10 cellular contexts compared by ENCODE assay signal in the genomic region with DNA sequence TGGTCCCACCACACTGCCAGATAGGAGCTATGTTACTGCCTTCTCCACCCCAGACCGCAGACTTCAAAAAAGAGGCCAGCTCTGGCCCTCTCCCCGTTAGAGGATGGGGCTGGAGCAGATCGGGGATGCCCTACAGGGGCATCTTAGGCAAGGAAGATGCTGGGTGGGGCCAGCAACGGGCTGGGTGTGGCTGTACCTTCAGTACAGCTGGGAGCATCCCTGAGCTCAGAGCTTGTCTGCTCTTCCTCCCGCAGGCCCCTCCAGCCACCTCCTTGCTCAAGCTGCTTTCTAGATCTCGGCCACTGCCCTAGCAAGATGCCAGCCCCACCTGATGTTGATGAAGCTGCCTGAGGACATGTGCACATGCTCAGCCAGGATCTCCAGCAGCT. TPM values are rescaled to one million over a fixed set of nuclear protein-coding genes. Genes with fewer than 3 reads are reported as not detected.
A peak's percentile ranks its signal among the peaks of the same experiment; 100 is the strongest.
DNase-seq lines count a peak whose midpoint lies in the region; ATAC-seq and TF ChIP-seq lines count a peak whose summit lies in the region.
"Had no signal": no experiment of that assay in that cellular context is flagged by ENCODE, and none has a peak within 500 bp of the region (broad histone marks: within the 10 kb centered on the region; RNA-seq: fewer than 3 reads in every experiment).

No MANE protein-coding gene starts in this region.

- H3K9me3 Mint-ChIP-seq in activated CD4-positive, alpha-beta T cell treated with anti-CD3 and anti-CD28 coated beads for 36 hours (ENCODE audit: low read depth) = no peaks in the 10 kb centered on the region
- H3K9me3 Mint-ChIP-seq in WTC11 (peaks cover 5% of the 10 kb centered on the region; the same call in 1 of the 2 replicates), neural progenitor cell (no peaks in the 10 kb centered on the region)

- H3K4me1 ChIP-seq in neural progenitor cell = peaks cover 21% of the 10 kb centered on the region

- H3K4me3 ChIP-seq in neural progenitor cell = no peak overlapping the region
- H3K4me3 ChIP-seq: MG63 had no signal

- peak overlapping the region; percentile 50 for H3K4me2 ChIP-seq in neural progenitor cell

- CTCF ChIA-PET in activated CD4-positive, alpha-beta T cell treated with anti-CD3 and anti-CD28 coated beads for 36 hours (lab: Charles Lee) = interaction anchor here (0.6 to 12.9 kb wide), 19 partner anchors 9 to 226 kb away, joined by 3 to 257 read pairs (median 4); a partner anchor contains a TSS
- CTCF ChIA-PET in WTC11 (lab: Charles Lee) = interaction anchor here (0.6 to 3.5 kb wide), 29 partner anchors 9 to 269 kb away, joined by 3 to 21 read pairs (median 4); a partner anchor contains a TSS

- peaks cover 6% of the 10 kb centered on the region for H3F3A ChIP-seq in neural progenitor cell (ENCODE audit: low read depth)

- DNase-seq in activated CD4-positive, alpha-beta T cell treated with anti-CD3 and anti-CD28 coated beads for 36 hours = no peak
- DNase-seq in activated CD4-positive, alpha-beta T cell treated with anti-CD3 and anti-CD28 coated beads, Interleukin-2, amount 50 U/mL, for 4 hours = no peak
- DNase-seq in D341Med (ENCODE audit: low spot score) = peak; percentile 16
- no peak for DNase-seq in WTC11 (ENCODE audit: low spot score)
- no peak for DNase-seq in neural progenitor cell (ENCODE audit: low spot score)
- DNase-seq in NOMO-1 treated with dmso at 0.1 percent for 144 hours (lab: John Stamatoyannopoulos, UW; ENCODE audit: unreplicated experiment) = no peak

- no peaks in the 10 kb centered on the region for H3K36me3 ChIP-seq in neural progenitor cell
- H3K36me3 ChIP-seq: MG63 had no signal

- intact Hi-C loops in activated CD4-positive, alpha-beta T cell treated with anti-CD3 and anti-CD28 coated beads for 36 hours (cut with DNase I, micrococcal nuclease) = loop anchor here (5.0 kb wide), 3 partner anchors 122 to 243 kb away; a partner anchor contains a TSS

- POLR2A ChIA-PET in activated CD4-positive, alpha-beta T cell treated with anti-CD3 and anti-CD28 coated beads for 36 hours (lab: Charles Lee) = no interaction called here
- POLR2A ChIA-PET in WTC11 (lab: Charles Lee) = no interaction called here

- ATAC-seq in activated CD4-positive, alpha-beta T cell treated with anti-CD3 and anti-CD28 coated beads for 36 hours = no peak
- no peak for ATAC-seq in WTC11
- no peak for ATAC-seq in HG02981 (IDR thresholded peaks at IDR 0.05; ENCODE audit: unreplicated experiment)
- no peak for ATAC-seq in GM18858 (IDR thresholded peaks at IDR 0.05; ENCODE audit: unreplicated experiment)

- peaks cover 55% of the 10 kb centered on the region for H3K27me3 ChIP-seq in neural progenitor cell

- H3K4me3 Mint-ChIP-seq in activated CD4-positive, alpha-beta T cell treated with anti-CD3 and anti-CD28 coated beads for 36 hours = peak overlapping the region; percentile 59
- peak overlapping the region; percentile 51 for H3K4me3 Mint-ChIP-seq in WTC11
- peak overlapping the region; percentile 64 for H3K4me3 Mint-ChIP-seq in neural progenitor cell

- H3K79me2 ChIP-seq in neural progenitor cell (ENCODE audit: low read depth) = no peaks in the 10 kb centered on the region

- TF ChIP-seq CTCF in WTC11 (IDR thresholded peaks at IDR 0.05) = no peak
- TF ChIP-seq CTCF in neural progenitor cell (IDR thresholded peaks at IDR 0.05) = no peak

- H2AFZ ChIP-seq in neural progenitor cell (replicated peaks) = no peak overlapping the region

- H4K20me1 ChIP-seq in neural progenitor cell (ENCODE audit: low read depth) = no peaks in the 10 kb centered on the region

- no peak overlapping the region for H3K27ac ChIP-seq in neural progenitor cell
- H3K27ac ChIP-seq: 22Rv1 had no signal

- H3K27ac Mint-ChIP-seq in activated CD4-positive, alpha-beta T cell treated with anti-CD3 and anti-CD28 coated beads for 36 hours = peak overlapping the region; percentile 29
- no peak overlapping the region for H3K27ac Mint-ChIP-seq in WTC11
- no peak overlapping the region for H3K27ac Mint-ChIP-seq in neural progenitor cell

- H3K9ac ChIP-seq in neural progenitor cell = no peak overlapping the region

- peaks cover 17% of the 10 kb centered on the region for H3K4me1 Mint-ChIP-seq in activated CD4-positive, alpha-beta T cell treated with anti-CD3 and anti-CD28 coated beads for 36 hours
- H3K4me1 Mint-ChIP-seq in WTC11 (peaks cover 19% of the 10 kb centered on the region), neural progenitor cell (peaks cover 26% of the 10 kb centered on the region)

- H3K9me3 ChIP-seq in neural progenitor cell (ENCODE audit: low read depth) = no peaks in the 10 kb centered on the region
- H3K9me3 ChIP-seq: MG63 had no signal

- peaks cover 18% of the 10 kb centered on the region for H3K27me3 Mint-ChIP-seq in activated CD4-positive, alpha-beta T cell treated with anti-CD3 and anti-CD28 coated beads for 36 hours
- peaks cover 75% of the 10 kb centered on the region for H3K27me3 Mint-ChIP-seq in WTC11 (ENCODE audit: low read depth)
- H3K27me3 Mint-ChIP-seq in neural progenitor cell (ENCODE audit: insufficient read depth, low read depth) = peaks cover 11% of the 10 kb centered on the region

- H3K36me3 Mint-ChIP-seq in activated CD4-positive, alpha-beta T cell treated with anti-CD3 and anti-CD28 coated beads for 36 hours (ENCODE audit: low read depth) = no peaks in the 10 kb centered on the region
- H3K36me3 Mint-ChIP-seq in WTC11 = no peaks in the 10 kb centered on the region
- no peaks in the 10 kb centered on the region for H3K36me3 Mint-ChIP-seq in neural progenitor cell

TF ChIP-seq in WTC11, 78 proteins besides CTCF, POLR2A, EP300 and RAD21:
- TF ChIP-seq SMAD3 (CRISPR knock-in tag; IDR thresholded peaks at IDR 0.05; ENCODE audit: borderline replicate concordance) (no peak), MXD4 (CRISPR knock-in tag; IDR thresholded peaks at IDR 0.05; ENCODE audit: borderline replicate concordance) (no peak), TCF7 (CRISPR knock-in tag; IDR thresholded peaks at IDR 0.05; ENCODE audit: low read depth) (no peak), KAT7 (CRISPR knock-in tag; IDR thresholded peaks at IDR 0.05; ENCODE audit: borderline replicate concordance) (no peak), JUN (CRISPR knock-in tag; IDR thresholded peaks at IDR 0.05) (no peak), ELF4 (CRISPR knock-in tag; IDR thresholded peaks at IDR 0.05; ENCODE audit: low read depth) (no peak), ZNF138 (CRISPR knock-in tag; conservative IDR thresholded peaks at IDR 0.05) (no peak), ETV6 (CRISPR knock-in tag; IDR thresholded peaks at IDR 0.05) (no peak)
- TF ChIP-seq, protein P1, sequence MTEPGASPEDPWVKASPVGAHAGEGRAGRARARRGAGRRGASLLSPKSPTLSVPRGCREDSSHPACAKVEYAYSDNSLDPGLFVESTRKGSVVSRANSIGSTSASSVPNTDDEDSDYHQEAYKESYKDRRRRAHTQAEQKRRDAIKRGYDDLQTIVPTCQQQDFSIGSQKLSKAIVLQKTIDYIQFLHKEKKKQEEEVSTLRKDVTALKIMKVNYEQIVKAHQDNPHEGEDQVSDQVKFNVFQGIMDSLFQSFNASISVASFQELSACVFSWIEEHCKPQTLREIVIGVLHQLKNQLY (CRISPR knock-in tag; IDR thresholded peaks at IDR 0.05) = no peak
- TF ChIP-seq, protein P2, sequence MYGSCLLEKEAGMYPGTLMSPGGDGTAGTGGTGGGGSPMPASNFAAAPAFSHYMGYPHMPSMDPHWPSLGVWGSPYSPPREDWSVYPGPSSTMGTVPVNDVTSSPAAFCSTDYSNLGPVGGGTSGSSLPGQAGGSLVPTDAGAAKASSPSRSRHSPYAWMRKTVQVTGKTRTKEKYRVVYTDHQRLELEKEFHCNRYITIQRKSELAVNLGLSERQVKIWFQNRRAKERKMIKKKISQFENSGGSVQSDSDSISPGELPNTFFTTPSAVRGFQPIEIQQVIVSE (CRISPR knock-in tag; IDR thresholded peaks at IDR 0.05; ENCODE audit: borderline replicate concordance) = no peak
- TF ChIP-seq, protein P3, sequence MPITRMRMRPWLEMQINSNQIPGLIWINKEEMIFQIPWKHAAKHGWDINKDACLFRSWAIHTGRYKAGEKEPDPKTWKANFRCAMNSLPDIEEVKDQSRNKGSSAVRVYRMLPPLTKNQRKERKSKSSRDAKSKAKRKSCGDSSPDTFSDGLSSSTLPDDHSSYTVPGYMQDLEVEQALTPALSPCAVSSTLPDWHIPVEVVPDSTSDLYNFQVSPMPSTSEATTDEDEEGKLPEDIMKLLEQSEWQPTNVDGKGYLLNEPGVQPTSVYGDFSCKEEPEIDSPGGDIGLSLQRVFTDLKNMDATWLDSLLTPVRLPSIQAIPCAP (CRISPR knock-in tag; IDR thresholded peaks at IDR 0.05) = no peak

RNA-seq across cellular contexts. Expression of a gene that starts 9.8 kb away (rescaled TPM):
- under 1 TPM; 0.30 to 0.43 TPM for total RNA-seq in activated CD4-positive, alpha-beta T cell treated with anti-CD3 and anti-CD28 coated beads for 36 hours
- total RNA-seq in WTC11 (2021) (3.8 to 5.7 TPM (median 5.2 TPM) in 3 replicates), neural progenitor cell (ENCODE audit: low replicate concordance) (0.60 and 4.2 TPM in 2 replicates)

RNA-seq across cellular contexts. Expression of a gene that starts 20.2 kb away (rescaled TPM):
- 10 to 100 TPM; 51.8 to 62.8 TPM for total RNA-seq in activated CD4-positive, alpha-beta T cell treated with anti-CD3 and anti-CD28 coated beads for 36 hours
- total RNA-seq in WTC11 (2021) (36.1 to 42.8 TPM (median 40.3 TPM) in 3 replicates), neural progenitor cell (ENCODE audit: low replicate concordance) (35.0 and 37.0 TPM in 2 replicates)

RNA-seq across cellular contexts. Expression of a gene that starts 33.2 kb away (rescaled TPM):
- not detected for total RNA-seq in activated CD4-positive, alpha-beta T cell treated with anti-CD3 and anti-CD28 coated beads for 36 hours
- not detected in 3 replicates for total RNA-seq in WTC11 (2021)
- not detected in 2 replicates for total RNA-seq in neural progenitor cell (ENCODE audit: low replicate concordance)

RNA-seq across cellular contexts. Expression of a gene that starts 45.6 kb away (rescaled TPM):
- total RNA-seq in activated CD4-positive, alpha-beta T cell treated with anti-CD3 and anti-CD28 coated beads for 36 hours = 100 to 1,000 TPM; 210 to 369 TPM
- total RNA-seq in WTC11 (2021) (40.8 to 58.7 TPM (median 52.3 TPM) in 3 replicates), neural progenitor cell (ENCODE audit: low replicate concordance) (0.56 TPM in 1 of 2 replicates, not detected in the other)

RNA-seq across cellular contexts. Expression of a gene that starts 46.3 kb away (rescaled TPM):
- not detected for total RNA-seq in activated CD4-positive, alpha-beta T cell treated with anti-CD3 and anti-CD28 coated beads for 36 hours
- total RNA-seq in WTC11 (2021) (0.20 TPM in 1 of 3 replicates, not detected in the others), neural progenitor cell (ENCODE audit: low replicate concordance) (not detected in 2 replicates)
